In genomic region chr3:113838631-113839209, GRCh38 we compare ENCODE assay signal across 8 cellular contexts. TPM values are rescaled to one million over a fixed set of nuclear protein-coding genes. Genes with fewer than 3 reads are reported as not detected.
A peak's percentile ranks its signal among the peaks of the same experiment; 100 is the strongest.
DNase-seq lines count a peak whose midpoint lies in the region; ATAC-seq lines count a peak whose summit lies in the region.

Gene GRAMD1C, plus strand, starts transcription at chr3:113838788. Its CDS starts 122 bp downstream, at chr3:113838910.

- H3K27me3 ChIP-seq in rectal smooth muscle tissue (ENCODE audit: control insufficient read depth, insufficient read depth, low read length), result no peaks in the 10 kb centered on the region
- no peaks in the 10 kb centered on the region for H3K27me3 ChIP-seq in aorta (ENCODE audit: control insufficient read depth in 1 of 2, insufficient read depth in 2 of 2, low read length in 1 of 2)

- 0 to 1% methylated on average over 42 to 48 of the region's 48 CpGs for WGBS in aorta, 2 donors

- H3K36me3 ChIP-seq in rectal smooth muscle tissue (ENCODE audit: control insufficient read depth, insufficient read depth, low read length) (no peaks in the 10 kb centered on the region), aorta (ENCODE audit: control insufficient read depth in 1 of 2, insufficient read depth in 2 of 2, low read length in 1 of 2) (no peaks in the 10 kb centered on the region)

- no peak within 1 kb of the TSS for H3K27ac ChIP-seq in rectal smooth muscle tissue (ENCODE audit: low read depth, low read length)
- H3K27ac ChIP-seq in aorta (ENCODE audit: low read depth in 1 of 2, low read length in 2 of 2), result no peak within 1 kb of the TSS

- intact Hi-C loops in aorta (cut with DNase I), result loop anchor here (2.0 to 10.0 kb wide), 5 partner anchors 74 to 316 kb away; no protein-coding TSS in a partner anchor

- H3K36me3 Mint-ChIP-seq in T-helper 17 cell (ENCODE audit: low read depth), result no peaks in the 10 kb centered on the region

- peak within 1 kb of the TSS; percentile 16 for H3K27ac Mint-ChIP-seq in T-helper 17 cell

- H3K4me3 Mint-ChIP-seq in T-helper 17 cell, result peak within 1 kb of the TSS; percentile 85

- H3K9ac ChIP-seq in rectal smooth muscle tissue (ENCODE audit: low read length), result no peak within 1 kb of the TSS

- H3K4me1 ChIP-seq in rectal smooth muscle tissue (ENCODE audit: control insufficient read depth, insufficient read depth, low read length) (no peaks in the 10 kb centered on the region), aorta (ENCODE audit: control insufficient read depth in 1 of 2, insufficient read depth in 2 of 2, low read length in 2 of 2) (no peaks in the 10 kb centered on the region)

- DNase-seq in NCI-H1694 treated with DMSO at 0.1 percent for 48 hours (lab: John Stamatoyannopoulos, UW) (peak; percentile 89), T-helper 17 cell (peak; percentile 76 to 85 (median 79)), anterior cingulate cortex (lab: John Stamatoyannopoulos, UW) (peak in 57 of 58 donors; percentile 2 to 92 (median 66)), hepatic stellate cell (ENCODE audit: low spot score) (peak; percentile 76), aorta (peak; percentile 91 to 95)

- H3K9me3 ChIP-seq in T-helper 17 cell (ENCODE audit: control insufficient read depth, low read length, poor library complexity, severe bottlenecking) (no peaks in the 10 kb centered on the region), aorta (ENCODE audit: control insufficient read depth, low read length) (no peaks in the 10 kb centered on the region)

- H3K27me3 Mint-ChIP-seq in T-helper 17 cell, result peaks cover 16% of the 10 kb centered on the region

- peak; percentile 71 for ATAC-seq in GM18499 (IDR thresholded peaks at IDR 0.05; ENCODE audit: insufficient read depth, unreplicated experiment)
- ATAC-seq in HG02970 (IDR thresholded peaks at IDR 0.05; ENCODE audit: low FRiP score, unreplicated experiment), result peak; percentile 89
- peak; percentile 100 for ATAC-seq in T-helper 17 cell
- ATAC-seq in aorta (ENCODE audit: low FRiP score), result peak; percentile 96

- peaks cover 13% of the 10 kb centered on the region for H3K4me1 Mint-ChIP-seq in T-helper 17 cell

- H3K4me3 ChIP-seq in rectal smooth muscle tissue (ENCODE audit: low read length) (peak within 1 kb of the TSS; percentile 81), aorta (ENCODE audit: low read length in 2 of 2) (peak within 1 kb of the TSS; percentile 56 to 58)

RNA-seq across cellular contexts. Expression of gene GRAMD1C, which starts in this region (rescaled TPM):
- total RNA-seq in T-helper 17 cell (1 to 10 TPM in 1 of 2 donors, under 1 TPM in 1; 0.08 to 1.2 TPM), aorta (1 to 10 TPM; 2.4 to 2.7 TPM)
- polyA plus RNA-seq in aorta, result 1 to 10 TPM in 1 of 2 donors, under 1 TPM in 1; 0.97 to 4.0 TPM
